18 cellular contexts compared by ENCODE assay signal in the genomic region with DNA sequence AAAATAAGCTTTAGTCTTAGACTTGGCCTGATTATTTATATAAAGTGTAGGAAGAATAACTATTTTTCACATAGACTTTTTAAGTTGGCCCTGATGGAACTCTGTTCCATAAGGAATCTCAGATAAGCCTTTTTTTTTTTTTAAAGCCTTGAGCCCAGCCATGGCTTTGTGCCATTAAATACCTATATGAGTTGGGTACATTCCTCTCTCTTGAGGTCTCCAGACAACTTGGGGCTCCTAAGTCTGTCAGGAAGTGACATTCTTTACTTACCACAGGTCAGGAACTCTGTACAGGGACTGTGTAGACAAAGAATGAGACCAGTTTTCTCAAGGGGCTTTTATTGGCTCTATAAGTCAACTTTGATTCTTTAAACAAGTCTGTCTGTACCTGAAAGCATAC. TPM values are rescaled to one million over a fixed set of nuclear protein-coding genes. Genes with fewer than 3 reads are reported as not detected.
"Had no signal": no experiment of that assay in that cellular context is flagged by ENCODE, and none has a peak within 500 bp of the region (broad histone marks: within the 10 kb centered on the region; RNA-seq: fewer than 3 reads in every experiment).

No MANE protein-coding gene starts in this region.

- H3K4me1 Mint-ChIP-seq: activated B cell treated with CpG ODN at 0.5 μM for 24 hours, T-helper 17 cell had no signal

- H3K27me3 ChIP-seq: esophagus squamous epithelium, right lobe of liver, suprapubic skin had no signal

- H3K9me3 ChIP-seq: esophagus squamous epithelium, psoas muscle, right lobe of liver, suprapubic skin had no signal

- H3K4me3 Mint-ChIP-seq: activated B cell treated with CpG ODN at 0.5 μM for 24 hours; activated CD8-positive, alpha-beta T cell treated with anti-CD3 and anti-CD28 coated beads for 36 hours; activated naive CD8-positive, alpha-beta T cell; activated T-cell treated with anti-CD3 and anti-CD28 coated beads, Interleukin-2, amount 50 U/mL, for 4 hours; nephron; stimulated activated naive CD8-positive, alpha-beta T cell treated with anti-CD3 and anti-CD28 coated beads, Interleukin-15, Interleukin-2, amounts not matched to agents 100 ng/mL and 50 ng/mL, for 24 hours; T-helper 17 cell; type B pancreatic cell had no signal

- H3K27me3 Mint-ChIP-seq: activated B cell treated with CpG ODN at 0.5 μM for 24 hours; activated naive CD8-positive, alpha-beta T cell; stimulated activated naive CD8-positive, alpha-beta T cell treated with anti-CD3 and anti-CD28 coated beads, Interleukin-15, Interleukin-2, amounts not matched to agents 100 ng/mL and 50 ng/mL, for 24 hours; type B pancreatic cell had no signal

- DNase-seq: activated B cell treated with CpG ODN at 0.5 μM for 24 hours; activated CD4-positive, alpha-beta T cell treated with anti-CD3 and anti-CD28 coated beads for 48 hours; activated CD8-positive, alpha-beta T cell treated with anti-CD3 and anti-CD28 coated beads for 36 hours; activated effector memory CD4-positive, alpha-beta T cell treated with anti-CD3 and anti-CD28 coated beads, Interleukin-2, amount 50 U/mL, for 16 hours; activated T-cell treated with anti-CD3 and anti-CD28 coated beads, Interleukin-2, amount 50 U/mL, for 4 hours; amniotic stem cell; esophagus squamous epithelium; foreskin fibroblast; glutamatergic neuron; psoas muscle; right lobe of liver; T-helper 17 cell had no signal

- H3K36me3 Mint-ChIP-seq: activated naive CD8-positive, alpha-beta T cell; type B pancreatic cell had no signal

- H3K4me1 ChIP-seq: psoas muscle, right lobe of liver, suprapubic skin had no signal

- FAIRE-seq: colon had no signal

- H3K27ac ChIP-seq: esophagus squamous epithelium, psoas muscle, right lobe of liver, suprapubic skin had no signal

- H3K36me3 ChIP-seq: esophagus squamous epithelium, right lobe of liver, suprapubic skin had no signal

- H3K4me3 ChIP-seq: esophagus squamous epithelium, psoas muscle, right lobe of liver, suprapubic skin had no signal

- H3K27ac Mint-ChIP-seq: activated B cell treated with CpG ODN at 0.5 μM for 24 hours; activated CD8-positive, alpha-beta T cell treated with anti-CD3 and anti-CD28 coated beads for 36 hours; activated naive CD8-positive, alpha-beta T cell; nephron; stimulated activated naive CD8-positive, alpha-beta T cell treated with anti-CD3 and anti-CD28 coated beads, Interleukin-15, Interleukin-2, amounts not matched to agents 100 ng/mL and 50 ng/mL, for 24 hours; T-helper 17 cell; type B pancreatic cell had no signal

- H3K9me3 Mint-ChIP-seq: activated B cell treated with CpG ODN at 0.5 μM for 24 hours; activated T-cell treated with anti-CD3 and anti-CD28 coated beads, Interleukin-2, amount 50 U/mL, for 4 hours; stimulated activated naive CD8-positive, alpha-beta T cell treated with anti-CD3 and anti-CD28 coated beads, Interleukin-15, Interleukin-2, amounts not matched to agents 100 ng/mL and 50 ng/mL, for 24 hours had no signal

RNA-seq across cellular contexts. Expression of a gene that starts 27.1 kb away (rescaled TPM):
- total RNA-seq: activated B cell treated with CpG ODN at 0.5 μM for 24 hours; activated CD8-positive, alpha-beta T cell treated with anti-CD3 and anti-CD28 coated beads for 36 hours had no signal
